8 cellular contexts compared by ENCODE assay signal in the genomic region with DNA sequence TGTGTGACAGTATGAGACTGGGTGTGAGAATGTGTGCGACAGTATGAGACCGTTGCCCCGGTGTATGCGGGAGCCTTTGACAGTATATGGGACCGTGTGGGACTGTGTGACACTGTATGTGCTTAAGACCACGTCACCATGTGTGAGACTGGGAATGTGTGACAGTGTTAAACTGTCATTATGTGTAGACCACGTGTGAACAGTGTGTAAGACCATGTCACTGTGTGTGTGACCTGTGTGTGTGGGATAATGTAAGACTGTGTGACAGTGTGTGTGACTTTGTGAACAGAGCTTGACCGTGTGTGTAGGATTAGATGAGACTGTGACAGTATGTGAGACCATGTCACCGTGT. TPM values are rescaled to one million over a fixed set of nuclear protein-coding genes. Genes with fewer than 3 reads are reported as not detected.
DNase-seq lines count a peak whose midpoint lies in the region; ATAC-seq, FAIRE-seq and TF ChIP-seq lines count a peak whose summit lies in the region.

No MANE protein-coding gene starts in this region.

- H3K9me3 ChIP-seq in iPS-15b (ENCODE audit: control insufficient read depth, insufficient read depth, low read length) = peaks cover 9% of the 10 kb centered on the region

- DNase-seq in activated CD4-positive, alpha-beta T cell treated with anti-CD3 and anti-CD28 coated beads, Interleukin-2, amount 10 ng/mL, durations not matched to agents 7 days and 5 days = no peak
- no peak for DNase-seq in activated CD4-positive, alpha-beta T cell treated with anti-CD3 and anti-CD28 coated beads for 4 hours
- DNase-seq in activated B cell treated with CpG ODN at 0.5 μM for 24 hours (no peak), substantia nigra (lab: John Stamatoyannopoulos, UW) (peak in 1 of 49 donors; percentile 34), NCI-H2107 (lab: John Stamatoyannopoulos, UW) (no peak), NCI-H1694 (lab: John Stamatoyannopoulos, UW) (no peak), GM12891 (ENCODE audit: insufficient read length, low spot score) (no peak)

- H3K9ac ChIP-seq in iPS-15b (ENCODE audit: low read depth, low read length) = peak overlapping the region; percentile 48

- H3K9me3 Mint-ChIP-seq in activated CD4-positive, alpha-beta T cell treated with anti-CD3 and anti-CD28 coated beads, Interleukin-2, amount 10 ng/mL, durations not matched to agents 7 days and 5 days = peaks cover 59% of the 10 kb centered on the region
- peaks cover 41% of the 10 kb centered on the region for H3K9me3 Mint-ChIP-seq in activated B cell treated with CpG ODN at 0.5 μM for 24 hours

- peak overlapping the region; percentile 96 for H3K27ac Mint-ChIP-seq in activated CD4-positive, alpha-beta T cell treated with anti-CD3 and anti-CD28 coated beads, Interleukin-2, amount 10 ng/mL, durations not matched to agents 7 days and 5 days
- peak overlapping the region; percentile 96 for H3K27ac Mint-ChIP-seq in activated B cell treated with CpG ODN at 0.5 μM for 24 hours

- no peaks in the 10 kb centered on the region for H3K4me1 ChIP-seq in iPS-15b (ENCODE audit: control insufficient read depth, insufficient read depth, low read length)

- H3K4me3 ChIP-seq in iPS-15b (ENCODE audit: low read depth, low read length) = peak overlapping the region; percentile 87

- H3K27me3 Mint-ChIP-seq in activated CD4-positive, alpha-beta T cell treated with anti-CD3 and anti-CD28 coated beads, Interleukin-2, amount 10 ng/mL, durations not matched to agents 7 days and 5 days = no peaks in the 10 kb centered on the region
- H3K27me3 Mint-ChIP-seq in activated B cell treated with CpG ODN at 0.5 μM for 24 hours = no peaks in the 10 kb centered on the region

- TF ChIP-seq POLR2A in GM12891 (IDR thresholded peaks at IDR 0.05; ENCODE audit: low read depth, low read length) = no peak

- H3K4me1 Mint-ChIP-seq in activated CD4-positive, alpha-beta T cell treated with anti-CD3 and anti-CD28 coated beads, Interleukin-2, amount 10 ng/mL, durations not matched to agents 7 days and 5 days = peaks cover 24% of the 10 kb centered on the region
- peaks cover 29% of the 10 kb centered on the region for H3K4me1 Mint-ChIP-seq in activated B cell treated with CpG ODN at 0.5 μM for 24 hours

- CTCF ChIA-PET in activated CD4-positive, alpha-beta T cell treated with anti-CD3 and anti-CD28 coated beads, Interleukin-2, amount 10 ng/mL, durations not matched to agents 7 days and 5 days (lab: Charles Lee) = interaction anchor here (1.1 kb wide), 1 partner anchor 10 kb away, joined by 3 read pairs; no protein-coding TSS in a partner anchor
- CTCF ChIA-PET in activated B cell treated with CpG ODN at 0.5 μM for 24 hours (lab: Charles Lee) = interaction anchor here (0.6 kb wide), 1 partner anchor 596 kb away, joined by 3 read pairs; no protein-coding TSS in a partner anchor

- POLR2A ChIA-PET in activated CD4-positive, alpha-beta T cell treated with anti-CD3 and anti-CD28 coated beads, Interleukin-2, amount 10 ng/mL, durations not matched to agents 7 days and 5 days (lab: Charles Lee) = interaction anchor here (0.5 kb wide), 1 partner anchor 31 kb away, joined by 4 read pairs; no protein-coding TSS in a partner anchor
- POLR2A ChIA-PET in activated B cell treated with CpG ODN at 0.5 μM for 24 hours (lab: Charles Lee) = interaction anchor here (2.0 kb wide), 1 partner anchor 11 kb away, joined by 24 read pairs; a partner anchor contains a TSS

- peaks cover 68% of the 10 kb centered on the region for H3K36me3 Mint-ChIP-seq in activated CD4-positive, alpha-beta T cell treated with anti-CD3 and anti-CD28 coated beads, Interleukin-2, amount 10 ng/mL, durations not matched to agents 7 days and 5 days (ENCODE audit: low read depth)
- peaks cover 67% of the 10 kb centered on the region for H3K36me3 Mint-ChIP-seq in activated B cell treated with CpG ODN at 0.5 μM for 24 hours (ENCODE audit: low read depth)

- H3K4me3 Mint-ChIP-seq in activated CD4-positive, alpha-beta T cell treated with anti-CD3 and anti-CD28 coated beads, Interleukin-2, amount 10 ng/mL, durations not matched to agents 7 days and 5 days = peak overlapping the region; percentile 83
- H3K4me3 Mint-ChIP-seq in activated B cell treated with CpG ODN at 0.5 μM for 24 hours = peak overlapping the region; percentile 95

- H3K27me3 ChIP-seq in iPS-15b (ENCODE audit: control insufficient read depth, insufficient read depth, low read length) = no peaks in the 10 kb centered on the region

- H3K36me3 ChIP-seq in iPS-15b (ENCODE audit: control insufficient read depth, insufficient read depth, low read length) = peaks cover 2% of the 10 kb centered on the region

- peak overlapping the region; percentile 98 for H3K27ac ChIP-seq in substantia nigra (ENCODE audit: low read depth, low read length, poor library complexity, severe bottlenecking)

- intact Hi-C loops in activated B cell treated with CpG ODN at 0.5 μM for 24 hours (cut with micrococcal nuclease) = loop anchor here (1.0 to 10.0 kb wide), 4 partner anchors 11 to 267 kb away; a partner anchor contains a TSS

- no peak for TF ChIP-seq CTCF in activated B cell treated with CpG ODN at 0.5 μM for 24 hours (IDR thresholded peaks at IDR 0.05)

- ATAC-seq in activated B cell treated with CpG ODN at 0.5 μM for 24 hours (ENCODE audit: low read depth) = no peak

- FAIRE-seq in GM12891 (lab: Jason Lieb, UNC) = no peak

TF ChIP-seq in GM12891, 5 proteins besides CTCF, POLR2A, EP300 and RAD21:
- no peak for TF ChIP-seq POLR2AphosphoS5 (IDR thresholded peaks at IDR 0.05; ENCODE audit: low read depth, low read length)
- no peak for TF ChIP-seq TAF1 (IDR thresholded peaks at IDR 0.05; ENCODE audit: low read depth, low read length)
- TF ChIP-seq SPI1 (IDR thresholded peaks at IDR 0.05; ENCODE audit: low read depth, low read length) = no peak
- TF ChIP-seq POU2F2 (IDR thresholded peaks at IDR 0.05; ENCODE audit: low read depth, low read length) = no peak
- TF ChIP-seq PAX5 (IDR thresholded peaks at IDR 0.05; ENCODE audit: insufficient read depth, low read length, severe bottlenecking) = no peak

RNA-seq across cellular contexts. Expression of a gene that starts 0.5 kb away (rescaled TPM):
- 1 to 10 TPM; 5.8 TPM for total RNA-seq in activated CD4-positive, alpha-beta T cell treated with anti-CD3 and anti-CD28 coated beads, Interleukin-2, amount 10 ng/mL, durations not matched to agents 7 days and 5 days
- total RNA-seq in activated B cell treated with CpG ODN at 0.5 μM for 24 hours = 5.7 and 6.0 TPM in 2 replicates
- 1.4 TPM for polyA plus RNA-seq in GM12891 (2012; ENCODE audit: low read depth, missing spikeins)

RNA-seq across cellular contexts. Expression of a gene that starts 11.3 kb away (rescaled TPM):
- total RNA-seq in activated CD4-positive, alpha-beta T cell treated with anti-CD3 and anti-CD28 coated beads, Interleukin-2, amount 10 ng/mL, durations not matched to agents 7 days and 5 days = 1 to 10 TPM; 2.9 to 3.7 TPM
- total RNA-seq in activated B cell treated with CpG ODN at 0.5 μM for 24 hours = 7.4 and 7.9 TPM in 2 replicates
- polyA plus RNA-seq in GM12891 (2012; ENCODE audit: low read depth, missing spikeins) = 0.98 TPM
